27 cellular contexts compared by ENCODE assay signal in the genomic region with DNA sequence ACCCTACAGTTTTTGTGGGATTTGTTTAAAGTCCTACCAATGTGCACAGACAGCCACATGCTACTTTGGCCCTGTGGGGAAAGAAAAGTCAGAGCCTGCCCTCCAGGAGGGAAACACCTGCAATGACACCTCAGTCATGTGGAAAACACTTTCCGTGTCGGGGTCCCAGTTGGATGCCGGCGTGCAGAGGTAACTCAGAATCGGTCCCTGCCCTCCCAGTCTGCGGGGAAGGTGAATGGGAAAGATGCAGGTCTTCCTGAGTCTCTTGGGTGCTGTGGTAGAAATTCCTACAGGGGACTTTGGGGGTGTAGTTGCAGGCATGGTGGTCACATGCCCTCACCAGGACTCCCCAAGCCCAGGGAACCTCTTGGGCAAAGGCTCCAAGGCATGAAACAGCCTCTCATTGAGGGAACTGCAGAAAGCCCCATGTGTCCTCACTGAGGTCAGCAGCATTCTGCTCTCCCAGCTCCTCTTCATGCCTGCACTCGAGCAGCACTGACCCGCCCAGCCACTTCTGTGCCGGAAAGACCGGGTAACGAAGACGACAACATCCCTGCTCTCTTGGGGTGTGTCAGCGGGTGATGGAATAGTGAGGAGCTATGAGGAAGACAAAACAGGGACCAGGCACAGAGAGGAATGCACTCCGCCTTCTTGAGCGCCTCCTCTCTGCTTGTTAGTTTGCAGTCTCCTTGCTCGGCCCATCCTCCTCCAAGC. TPM values are rescaled to one million over a fixed set of nuclear protein-coding genes. Genes with fewer than 3 reads are reported as not detected.
"Had no signal": no experiment of that assay in that cellular context is flagged by ENCODE, and none has a peak within 500 bp of the region (broad histone marks: within the 10 kb centered on the region; RNA-seq: fewer than 3 reads in every experiment).

No MANE protein-coding gene starts in this region.

- H3K27ac Mint-ChIP-seq: activated CD4-positive, alpha-beta memory T cell treated with anti-CD3 and anti-CD28 coated beads for 36 hours; activated CD4-positive, alpha-beta T cell treated with anti-CD3 and anti-CD28 coated beads, Interleukin-2, amount 10 ng/mL, durations not matched to agents 7 days and 5 days; activated naive CD8-positive, alpha-beta T cell; activated T-cell treated with anti-CD3 and anti-CD28 coated beads, Interleukin-2, amount 50 U/mL, for 24 hours; activated T-helper 1 cell treated with anti-CD3 and anti-CD28 coated beads, Interleukin-12 subunit alpha, Interleukin-12 subunit beta, Interleukin-2, Interleukin-4 antibody, amounts not matched to agents 30 ng/mL and 10 ng/mL and 1 ng/mL, durations not matched to agents 14 hours and 24 hours and 36 hours had no signal

- H3K9me3 ChIP-seq: SJCRH30, SK-N-SH had no signal

- H3K9ac ChIP-seq: SK-N-SH had no signal

- H3K4me3 Mint-ChIP-seq: activated CD4-positive, alpha-beta memory T cell treated with anti-CD3 and anti-CD28 coated beads for 36 hours; activated CD4-positive, alpha-beta T cell treated with anti-CD3 and anti-CD28 coated beads, Interleukin-2, amount 10 ng/mL, durations not matched to agents 7 days and 5 days; activated naive CD8-positive, alpha-beta T cell; activated T-cell treated with anti-CD3 and anti-CD28 coated beads, Interleukin-2, amount 50 U/mL, for 24 hours; activated T-helper 1 cell treated with anti-CD3 and anti-CD28 coated beads, Interleukin-12 subunit alpha, Interleukin-12 subunit beta, Interleukin-2, Interleukin-4 antibody, amounts not matched to agents 30 ng/mL and 10 ng/mL and 1 ng/mL, durations not matched to agents 14 hours and 24 hours and 36 hours had no signal

- H3K27me3 ChIP-seq: brain microvascular endothelial cell, SJCRH30 had no signal

- H3K4me2 ChIP-seq: SK-N-SH had no signal

- H3K36me3 ChIP-seq: brain microvascular endothelial cell, SJCRH30 had no signal

- H3K4me3 ChIP-seq: SJCRH30 had no signal

- H3K27ac ChIP-seq: brain microvascular endothelial cell, SJCRH30, VCaP had no signal

- H3K27me3 Mint-ChIP-seq: activated CD4-positive, alpha-beta memory T cell treated with anti-CD3 and anti-CD28 coated beads for 36 hours; activated CD4-positive, alpha-beta T cell treated with anti-CD3 and anti-CD28 coated beads, Interleukin-2, amount 10 ng/mL, durations not matched to agents 7 days and 5 days; activated naive CD8-positive, alpha-beta T cell had no signal

- H3K9me3 Mint-ChIP-seq: activated CD4-positive, alpha-beta memory T cell treated with anti-CD3 and anti-CD28 coated beads for 36 hours; activated CD4-positive, alpha-beta T cell treated with anti-CD3 and anti-CD28 coated beads, Interleukin-2, amount 10 ng/mL, durations not matched to agents 7 days and 5 days; activated T-cell treated with anti-CD3 and anti-CD28 coated beads, Interleukin-2, amount 50 U/mL, for 24 hours; activated T-helper 1 cell treated with anti-CD3 and anti-CD28 coated beads, Interleukin-12 subunit alpha, Interleukin-12 subunit beta, Interleukin-2, Interleukin-4 antibody, amounts not matched to agents 30 ng/mL and 10 ng/mL and 1 ng/mL, durations not matched to agents 14 hours and 24 hours and 36 hours had no signal

- H3K36me3 Mint-ChIP-seq: activated naive CD8-positive, alpha-beta T cell had no signal

- H3K4me1 ChIP-seq: SJCRH30 had no signal

- H3K9me2 ChIP-seq: SK-N-SH had no signal

- DNase-seq: activated CD4-positive, alpha-beta memory T cell treated with anti-CD3 and anti-CD28 coated beads for 36 hours; activated CD4-positive, alpha-beta T cell treated with anti-CD3 and anti-CD28 coated beads, Interleukin-2, amount 10 ng/mL, durations not matched to agents 7 days and 5 days; activated CD4-positive, CD25-positive, alpha-beta regulatory T cell; activated effector memory CD4-positive, alpha-beta T cell treated with Interleukin-2 at 50 U/mL for 16 hours; activated naive CD4-positive, alpha-beta T cell; activated T-cell treated with anti-CD3 and anti-CD28 coated beads, Interleukin-2, amount 50 U/mL, for 24 hours; brain microvascular endothelial cell; Kasumi-1; KBM-7; NCI-H1048; NCI-H146; NCI-H187 treated with DMSO at 0.1 percent for 48 hours; NCI-H2081 treated with DMSO at 0.1 percent for 48 hours; NCI-H2227 treated with DMSO at 0.1 percent for 48 hours; NCI-H446 treated with DMSO at 0.1 percent for 48 hours; NCI-H526; NCI-H774; Right ventricle myocardium superior; RPMI8226; SJCRH30; SK-N-SH; T-helper 1 cell had no signal

- ATAC-seq: Panc1 had no signal

RNA-seq across cellular contexts. Expression of a gene that starts 4.7 kb away (rescaled TPM):
- total RNA-seq: cardiac septum, Right ventricle myocardium superior, SJCRH30 had no signal
- polyA plus RNA-seq: SK-N-SH had no signal

RNA-seq across cellular contexts. Expression of a gene that starts 4.8 kb away (rescaled TPM):
- total RNA-seq: cardiac septum, Right ventricle myocardium superior, SJCRH30 had no signal
- polyA plus RNA-seq: SK-N-SH had no signal
